Comparison of ENCODE assay signal across 21 cellular contexts in the genomic region with DNA sequence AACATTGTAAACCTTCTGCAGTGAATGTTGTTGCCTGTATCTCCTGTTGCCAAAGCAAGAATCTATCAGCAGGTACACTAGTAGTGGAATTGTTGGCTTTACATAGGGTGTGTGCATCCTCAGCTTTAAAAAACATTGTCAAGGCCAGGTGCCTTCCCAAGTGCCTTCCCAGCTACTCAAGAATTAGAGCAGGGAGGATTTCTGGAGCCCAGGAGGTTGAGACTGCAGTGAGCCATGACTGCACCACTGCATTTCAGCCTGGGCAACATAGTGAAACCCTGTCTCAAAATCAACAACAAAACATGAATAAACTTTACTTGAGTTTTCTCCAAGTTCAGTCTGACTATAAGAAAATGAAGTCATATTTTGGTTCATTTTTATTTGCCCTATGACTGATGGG.
"Had no signal": no experiment of that assay in that cellular context is flagged by ENCODE, and none has a peak within 500 bp of the region (broad histone marks: within the 10 kb centered on the region; RNA-seq: fewer than 3 reads in every experiment).

No MANE protein-coding gene starts in this region.

- H3K4me3 ChIP-seq: colonic mucosa, esophagus squamous epithelium, gastrocnemius medialis, heart right ventricle, left lung, lower lobe of right lung had no signal

- H3K36me3 ChIP-seq: colonic mucosa, esophagus squamous epithelium, gastrocnemius medialis, heart right ventricle, left lung, lower lobe of right lung had no signal

- DNase-seq: colonic mucosa; cortex of kidney; effector CD8-positive, alpha-beta T cell; effector memory CD8-positive, alpha-beta T cell; endodermal cell; erythroblast; esophagus squamous epithelium; foreskin fibroblast; foreskin melanocyte; gastrocnemius medialis; glutamatergic neuron; heart right ventricle; hippocampal formation; left cardiac atrium; left lung; left ventricle myocardium superior; lower lobe of right lung; mesenchymal stem cell; midbrain; naive thymus-derived CD4-positive, alpha-beta T cell had no signal

- H3K27ac ChIP-seq: colonic mucosa, epithelial cell of prostate, esophagus squamous epithelium, gastrocnemius medialis, heart right ventricle, left lung, lower lobe of right lung had no signal
